Comparison of ENCODE assay signal across 24 cellular contexts in genomic region chr4:62912531-62912930, GRCh38.
DNase-seq lines count a peak whose midpoint lies in the region; ATAC-seq, FAIRE-seq and TF ChIP-seq lines count a peak whose summit lies in the region.
"Had no signal": no experiment of that assay in that cellular context is flagged by ENCODE, and none has a peak within 500 bp of the region (broad histone marks: within the 10 kb centered on the region; RNA-seq: fewer than 3 reads in every experiment).

No MANE protein-coding gene starts in this region.

- no peaks in the 10 kb centered on the region for H3K79me2 ChIP-seq in HepG2 (ENCODE audit: insufficient read depth, low read length)
- no peaks in the 10 kb centered on the region for H3K79me2 ChIP-seq in smooth muscle cell (ENCODE audit: low read depth)

- FAIRE-seq in HepG2 (lab: Jason Lieb, UNC): no peak
- FAIRE-seq: frontal cortex had no signal

- no peak for TF ChIP-seq CTCF in HepG2 (CRISPR knock-in tag; IDR thresholded peaks at IDR 0.05)
- TF ChIP-seq CTCF in smooth muscle cell (IDR thresholded peaks at IDR 0.05; ENCODE audit: borderline replicate concordance, insufficient read depth, poor library complexity, severe bottlenecking): no peak

- H4K20me1 ChIP-seq in HepG2 (ENCODE audit: insufficient read depth, low read length) (no peaks in the 10 kb centered on the region), smooth muscle cell (ENCODE audit: low read depth) (no peaks in the 10 kb centered on the region)

- no peak for ATAC-seq in HepG2
- ATAC-seq: left lobe of liver had no signal

- CTCF ChIA-PET in HepG2 (lab: Yijun Ruan, JAX; ENCODE audit: low intra/inter-chr PET ratio, low total read pairs): no interaction called here

- DNase-seq in DMS153 (lab: John Stamatoyannopoulos, UW): peak; percentile 2
- DNase-seq in DMS153 treated with DMSO at 0.1 percent for 48 hours (lab: John Stamatoyannopoulos, UW; ENCODE audit: unreplicated experiment): no peak
- DNase-seq in NCI-H1105 (lab: John Stamatoyannopoulos, UW): peak; percentile 12
- peak; percentile 21 for DNase-seq in NCI-H69 (lab: John Stamatoyannopoulos, UW)
- peak; percentile 5 for DNase-seq in HepG2 (ENCODE audit: low spot score)
- DNase-seq in smooth muscle cell (lab: John Stamatoyannopoulos, UW; ENCODE audit: unreplicated experiment): no peak
- DNase-seq in NCI-H2196 (lab: John Stamatoyannopoulos, UW; ENCODE audit: unreplicated experiment): no peak
- no peak for DNase-seq in activated effector memory CD4-positive, alpha-beta T cell treated with Interleukin-2 at 50 U/mL for 16 hours
- DNase-seq: activated CD4-positive, alpha-beta T cell treated with anti-CD3 and anti-CD28 coated beads, Interleukin-2, amount 50 U/mL, for 1 hour; aorta; CD4-positive, alpha-beta memory T cell; cortex of kidney; DMS79 treated with DMSO at 0.1 percent for 48 hours; endodermal cell; GOT3; hippocampal formation; naive B cell; NCI-H146; NCI-H2227 treated with DMSO at 0.1 percent for 48 hours; WERI-Rb-1 had no signal

- in situ Hi-C loops in HepG2 (cut with HindIII; ENCODE audit: extremely low pct_ligation_motif_present, low pct_unique_long_range_greater_than_20kb): no loop called here

- POLR2A ChIA-PET in HepG2 (lab: Yijun Ruan, JAX): no interaction called here

- H3K27ac ChIP-seq in HepG2 (ENCODE audit: extremely low read length, insufficient read depth, low read length) (no peak overlapping the region), smooth muscle cell (ENCODE audit: low read depth) (no peak overlapping the region)
- H3K27ac ChIP-seq: esophagus muscularis mucosa, tibial nerve, WERI-Rb-1 had no signal

- no peak for TF ChIP-seq POLR2A in HepG2 (IDR thresholded peaks at IDR 0.05; ENCODE audit: insufficient read depth in 1 of 2, low read depth in 2 of 2, low read length in 2 of 2)

- 0% methylated on average over 1 of the region's 1 CpG for WGBS in HepG2 (ENCODE audit: low lambda C conversion rate)
- WGBS in smooth muscle cell (ENCODE audit: low lambda C conversion rate): 76% methylated on average over 1 of the region's 1 CpG

- H3K9ac ChIP-seq in HepG2 (ENCODE audit: insufficient read depth, low read depth, low read length) (no peak overlapping the region), smooth muscle cell (ENCODE audit: low read depth) (no peak overlapping the region)

- no peaks in the 10 kb centered on the region for H3K36me3 ChIP-seq in HepG2 (replicated peaks in 1 of 2; ENCODE audit: control insufficient read depth in 1 of 2, insufficient read depth in 2 of 2, low read length in 2 of 2)
- H3K36me3 ChIP-seq in smooth muscle cell (ENCODE audit: low read depth): no peaks in the 10 kb centered on the region
- H3K36me3 ChIP-seq: esophagus muscularis mucosa, tibial nerve, WERI-Rb-1 had no signal

- H3K4me1 ChIP-seq in HepG2 (ENCODE audit: insufficient read depth, low read length) (no peaks in the 10 kb centered on the region), smooth muscle cell (ENCODE audit: low read depth) (no peaks in the 10 kb centered on the region)
- H3K4me1 ChIP-seq: esophagus muscularis mucosa, tibial nerve had no signal

- no peaks in the 10 kb centered on the region for H3K9me3 ChIP-seq in HepG2 (ENCODE audit: low read length)
- H3K9me3 ChIP-seq in smooth muscle cell (replicated peaks; ENCODE audit: low read depth): no peaks in the 10 kb centered on the region
- H3K9me3 ChIP-seq: esophagus muscularis mucosa, tibial nerve had no signal

- H2AFZ ChIP-seq in HepG2 (ENCODE audit: low read length) (no peak overlapping the region), smooth muscle cell (ENCODE audit: low read depth) (no peak overlapping the region)

- H3K4me2 ChIP-seq in HepG2 (ENCODE audit: low read depth, low read length) (no peak overlapping the region), smooth muscle cell (no peak overlapping the region)

- TF ChIP-seq RAD21 in HepG2 (CRISPR knock-in tag; IDR thresholded peaks at IDR 0.05): no peak

- H3K4me3 ChIP-seq in HepG2 (replicated peaks in 1 of 3; ENCODE audit: insufficient read depth in 1 of 3, low read depth in 2 of 3, low read length in 3 of 3) (no peak overlapping the region), smooth muscle cell (no peak overlapping the region)
- H3K4me3 ChIP-seq: esophagus muscularis mucosa, tibial nerve had no signal

- BruUV-seq in HepG2 (replicated peaks; lab: Mats Ljungman, UMichigan): no TSS peak

- no peaks in the 10 kb centered on the region for H3F3A ChIP-seq in smooth muscle cell (ENCODE audit: low read depth)

- H3K27me3 ChIP-seq in HepG2 (ENCODE audit: control insufficient read depth in 1 of 2, insufficient read depth in 2 of 2, low read length in 2 of 2) (no peaks in the 10 kb centered on the region), smooth muscle cell (ENCODE audit: low read depth) (no peaks in the 10 kb centered on the region)
- H3K27me3 ChIP-seq: esophagus muscularis mucosa, tibial nerve had no signal

- intact Hi-C loops in HepG2 (cut with micrococcal nuclease; ENCODE audit: unreplicated experiment): no loop called here

- TF ChIP-seq EP300 in HepG2 (IDR thresholded peaks at IDR 0.05; ENCODE audit: low read depth in 2 of 2, low read length in 2 of 2) (no peak), HepG2 (CRISPR knock-in tag; IDR thresholded peaks at IDR 0.05; ENCODE audit: borderline replicate concordance) (no peak)

TF ChIP-seq in HepG2, 621 proteins besides CTCF, POLR2A, EP300 and RAD21:
- TF ChIP-seq, protein P1, sequence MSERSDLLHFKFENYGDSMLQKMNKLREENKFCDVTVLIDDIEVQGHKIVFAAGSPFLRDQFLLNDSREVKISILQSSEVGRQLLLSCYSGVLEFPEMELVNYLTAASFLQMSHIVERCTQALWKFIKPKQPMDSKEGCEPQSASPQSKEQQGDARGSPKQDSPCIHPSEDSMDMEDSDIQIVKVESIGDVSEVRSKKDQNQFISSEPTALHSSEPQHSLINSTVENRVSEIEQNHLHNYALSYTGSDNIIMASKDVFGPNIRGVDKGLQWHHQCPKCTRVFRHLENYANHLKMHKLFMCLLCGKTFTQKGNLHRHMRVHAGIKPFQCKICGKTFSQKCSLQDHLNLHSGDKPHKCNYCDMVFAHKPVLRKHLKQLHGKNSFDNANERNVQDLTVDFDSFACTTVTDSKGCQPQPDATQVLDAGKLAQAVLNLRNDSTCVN (CRISPR knock-in tag; IDR thresholded peaks at IDR 0.05; ENCODE audit: borderline replicate concordance): no peak
- TF ChIP-seq ZFP82 (CRISPR knock-in tag; IDR thresholded peaks at IDR 0.05; ENCODE audit: borderline replicate concordance) (no peak), POLR2AphosphoS5 (IDR thresholded peaks at IDR 0.05; ENCODE audit: low read depth, low read length) (no peak), GATAD1 (CRISPR knock-in tag; IDR thresholded peaks at IDR 0.05) (no peak)

Comparison
In these comparisons a context has a peak if more than half of its experiments do, and no peak if none do; other contexts are left out.
1. DNase-seq: peak in DMS153 (single experiment), NCI-H1105 (single experiment), NCI-H69 (single experiment) and HepG2 (single experiment); none in DMS153 treated with DMSO at 0.1 percent for 48 hours (single experiment), smooth muscle cell (single experiment), NCI-H2196 (single experiment) and activated effector memory CD4-positive, alpha-beta T cell treated with Interleukin-2 at 50 U/mL for 16 hours (single experiment).